In genomic region chr14:23744368-23744767, GRCh38 we compare ENCODE assay signal across 3 cellular contexts.
DNase-seq lines count a peak whose midpoint lies in the region; ATAC-seq and TF ChIP-seq lines count a peak whose summit lies in the region.
"Not testable (repeated sequence)": the region's sequence is repeated elsewhere in the genome, so short reads cannot be mapped to it uniquely, and the experiment has no call there.

No MANE protein-coding gene starts in this region.

- H3K4me1 ChIP-seq in endodermal cell (ENCODE audit: control insufficient read depth, insufficient read depth, low read length) = not testable (repeated sequence)

- H3K9me3 ChIP-seq in endodermal cell (ENCODE audit: control insufficient read depth, low read length) = not testable (repeated sequence)

- not testable (repeated sequence) for TF ChIP-seq CTCF in WTC11 (IDR thresholded peaks at IDR 0.05); endodermal cell (conservative IDR thresholded peaks at IDR 0.05)

- H3K4me1 Mint-ChIP-seq in WTC11, endodermal cell: not testable (repeated sequence)

- not testable (repeated sequence) for H3K27ac Mint-ChIP-seq in WTC11, endodermal cell

- CTCF ChIA-PET in WTC11 (lab: Charles Lee) = interaction anchor here (0.6 to 1.5 kb wide), 3 partner anchors 78 to 166 kb away, joined by 3 to 7 read pairs (median 5); no protein-coding TSS in a partner anchor

- not testable (repeated sequence) for H3K36me3 ChIP-seq in endodermal cell (ENCODE audit: control insufficient read depth, insufficient read depth, low read length)

- POLR2A ChIA-PET in WTC11 (lab: Charles Lee) = not testable (repeated sequence)

- not testable (repeated sequence) for H3K27me3 ChIP-seq in endodermal cell (ENCODE audit: control insufficient read depth, insufficient read depth, low read length, poor library complexity, severe bottlenecking)

- H3K27me3 Mint-ChIP-seq in WTC11 (ENCODE audit: low read depth) = peaks cover 14% of the 10 kb centered on the region
- H3K27me3 Mint-ChIP-seq in endodermal cell (ENCODE audit: insufficient read depth) = not testable (repeated sequence)

- WGBS in endodermal cell (ENCODE audit: insufficient coverage in 1 of 2, insufficient read length in 1 of 2), 2 experiments = 46 to 61% methylated on average over 4 to 6 of the region's 6 CpGs

- peak; percentile 61 for ATAC-seq in WTC11

- H3K4me3 Mint-ChIP-seq in WTC11, endodermal cell: not testable (repeated sequence)

- not testable (repeated sequence) for H3K36me3 Mint-ChIP-seq in WTC11; endodermal cell (ENCODE audit: low read depth)

- DNase-seq in WTC11 (ENCODE audit: low spot score) = not testable (repeated sequence)
- DNase-seq in endodermal cell = peak; percentile 63
- peak; percentile 64 for DNase-seq in posterior vena cava (ENCODE audit: low spot score)

- not testable (repeated sequence) for H3K9ac ChIP-seq in endodermal cell (ENCODE audit: extremely low read depth, low read length, poor library complexity, severe bottlenecking)

- intact Hi-C loops in posterior vena cava (cut with DNase I) = not testable (repeated sequence)

- H3K9me3 Mint-ChIP-seq in WTC11 (peaks cover 28% of the 10 kb centered on the region), endodermal cell (peaks cover 90% of the 10 kb centered on the region)

- H3K27ac ChIP-seq in endodermal cell (ENCODE audit: low read depth, low read length) = not testable (repeated sequence)

- H3K4me3 ChIP-seq in endodermal cell (ENCODE audit: low read length) = not testable (repeated sequence)
